28 cellular contexts compared by ENCODE assay signal in genomic region chr9:116417464-116417863, GRCh38.
DNase-seq lines count a peak whose midpoint lies in the region; ATAC-seq, FAIRE-seq and TF ChIP-seq lines count a peak whose summit lies in the region.
"Had no signal": no experiment of that assay in that cellular context is flagged by ENCODE, and none has a peak within 500 bp of the region (broad histone marks: within the 10 kb centered on the region; RNA-seq: fewer than 3 reads in every experiment).

No MANE protein-coding gene starts in this region.

- no peak for TF ChIP-seq RAD21 in K562 (CRISPR knock-in tag; conservative IDR thresholded peaks at IDR 0.05 in 1 of 2, IDR thresholded peaks at IDR 0.05 in 1 of 2)

- intact Hi-C loops in MCF 10A (cut with micrococcal nuclease) (no loop called here), breast epithelium (cut with DNase I; ENCODE audit: low total_unique reads) (no loop called here), K562 (cut with micrococcal nuclease) (no loop called here), posterior cingulate gyrus (cut with DNase I) (no loop called here)

- no peak for TF ChIP-seq POLR2A in breast epithelium (IDR thresholded peaks at IDR 0.05)
- no peak for TF ChIP-seq POLR2A in K562 (conservative IDR thresholded peaks at IDR 0.05)

- peaks cover 6% of the 10 kb centered on the region for H3K36me3 Mint-ChIP-seq in MCF 10A (ENCODE audit: insufficient read depth, unreplicated experiment)

- H3K27me3 ChIP-seq in breast epithelium (no peaks in the 10 kb centered on the region), K562 (ENCODE audit: control insufficient read depth in 2 of 2, insufficient read depth in 2 of 2, low read length in 2 of 2) (no peaks in the 10 kb centered on the region)
- H3K27me3 ChIP-seq: right lobe of liver, stomach had no signal

- no peaks in the 10 kb centered on the region for H3K9me3 Mint-ChIP-seq in MCF 10A (ENCODE audit: unreplicated experiment)
- H3K9me3 Mint-ChIP-seq: activated CD4-positive, alpha-beta memory T cell treated with anti-CD3 and anti-CD28 coated beads, Interleukin-2, amount 10 ng/mL, durations not matched to agents 7 days and 5 days; activated T-helper 1 cell treated with anti-CD3 and anti-CD28 coated beads, Interleukin-12 subunit alpha, Interleukin-12 subunit beta, Interleukin-2, Interleukin-4 antibody, amounts not matched to agents 30 ng/mL and 10 ng/mL and 1 ng/mL, durations not matched to agents 14 hours and 24 hours and 36 hours; dendritic cell treated with granulocyte-macrophage colony-stimulating factor and Interleukin-4, amounts not matched to agents 40 ng/mL and 50 ng/mL, for 4 days had no signal

- H3K4me3 Mint-ChIP-seq in MCF 10A (ENCODE audit: unreplicated experiment) = no peak overlapping the region
- H3K4me3 Mint-ChIP-seq: activated CD4-positive, alpha-beta memory T cell treated with anti-CD3 and anti-CD28 coated beads, Interleukin-2, amount 10 ng/mL, durations not matched to agents 7 days and 5 days; activated T-helper 1 cell treated with anti-CD3 and anti-CD28 coated beads, Interleukin-12 subunit alpha, Interleukin-12 subunit beta, Interleukin-2, Interleukin-4 antibody, amounts not matched to agents 30 ng/mL and 10 ng/mL and 1 ng/mL, durations not matched to agents 14 hours and 24 hours and 36 hours; dendritic cell treated with granulocyte-macrophage colony-stimulating factor and Interleukin-4, amounts not matched to agents 40 ng/mL and 50 ng/mL, for 4 days had no signal

- H3K27ac ChIP-seq in breast epithelium = no peak overlapping the region
- H3K27ac ChIP-seq in K562 (ENCODE audit: extremely low read depth, low read depth, low read length) = no peak overlapping the region
- H3K27ac ChIP-seq: 22Rv1, left ventricle myocardium inferior, right lobe of liver, SK-N-MC, stomach had no signal

- no peak overlapping the region for H3K27ac Mint-ChIP-seq in MCF 10A (ENCODE audit: low read depth, unreplicated experiment)
- H3K27ac Mint-ChIP-seq: activated CD4-positive, alpha-beta memory T cell treated with anti-CD3 and anti-CD28 coated beads, Interleukin-2, amount 10 ng/mL, durations not matched to agents 7 days and 5 days; activated T-helper 1 cell treated with anti-CD3 and anti-CD28 coated beads, Interleukin-12 subunit alpha, Interleukin-12 subunit beta, Interleukin-2, Interleukin-4 antibody, amounts not matched to agents 30 ng/mL and 10 ng/mL and 1 ng/mL, durations not matched to agents 14 hours and 24 hours and 36 hours; dendritic cell treated with granulocyte-macrophage colony-stimulating factor and Interleukin-4, amounts not matched to agents 40 ng/mL and 50 ng/mL, for 4 days had no signal

- H3K9me1 ChIP-seq in K562 (ENCODE audit: control insufficient read depth, insufficient read depth, low read length) = no peaks in the 10 kb centered on the region

- peaks cover 9% of the 10 kb centered on the region for H3K4me1 Mint-ChIP-seq in MCF 10A (ENCODE audit: insufficient read depth, unreplicated experiment)
- H3K4me1 Mint-ChIP-seq: activated CD4-positive, alpha-beta memory T cell treated with anti-CD3 and anti-CD28 coated beads, Interleukin-2, amount 10 ng/mL, durations not matched to agents 7 days and 5 days had no signal

- ATAC-seq in K562 = no peak
- ATAC-seq: esophagus mucosa, HCT116, right lobe of liver had no signal

- BruUV-seq in MCF 10A (replicated peaks; lab: Mats Ljungman, UMichigan) (no TSS peak), K562 (replicated peaks; lab: Mats Ljungman, UMichigan) (no TSS peak)

- 47% methylated on average over 2 of the region's 2 CpGs for WGBS in K562 (ENCODE audit: insufficient coverage, low coverage, missing lambda C conversion rate)

- no peak overlapping the region for H3K4me2 ChIP-seq in K562 (ENCODE audit: insufficient read depth, low read length)

- CTCF ChIA-PET in MCF 10A (lab: Yijun Ruan, JAX) (interaction anchor here (0.6 kb wide), 1 partner anchor 418 kb away, joined by 3 read pairs; no protein-coding TSS in a partner anchor), K562 (lab: Yijun Ruan, JAX; ENCODE audit: low intra/inter-chr PET ratio) (no interaction called here)

- H3K9ac ChIP-seq in K562 (ENCODE audit: insufficient read depth in 1 of 2, low read depth in 2 of 2, low read length in 2 of 2) = no peak overlapping the region

- H3K79me2 ChIP-seq in K562 (ENCODE audit: control insufficient read depth, insufficient read depth, low read length) = no peaks in the 10 kb centered on the region

- no peak overlapping the region for H3K4me3 ChIP-seq in breast epithelium
- H3K4me3 ChIP-seq in K562 = no peak overlapping the region
- no peak overlapping the region for H3K4me3 ChIP-seq in skeletal muscle cell (ENCODE audit: low read depth, low read length)
- H3K4me3 ChIP-seq: left ventricle myocardium inferior, right lobe of liver, SK-N-MC, stomach had no signal

- no peak for FAIRE-seq in K562 (lab: Jason Lieb, UNC)
- FAIRE-seq: frontal cortex, urothelium cell line had no signal

- in situ Hi-C loops in K562 (cut with MboI) = no loop called here

- 0 out of 2 replicates have a peak overlapping the region, but pooled peaks have one; percentile 5 for H2AFZ ChIP-seq in K562 (ENCODE audit: low read depth, low read length)

- peak; percentile 1 for DNase-seq in MCF 10A (ENCODE audit: unreplicated experiment)
- no peak for DNase-seq in breast epithelium (ENCODE audit: low spot score in 2 of 2)
- peak in 2 of 4 experiments; percentile 26 to 32 for DNase-seq in K562 (ENCODE audit: extremely low read depth in 1 of 4, low spot score in 3 of 4)
- peak; percentile 59 for DNase-seq in islet precursor cell
- DNase-seq in skeletal muscle cell (ENCODE audit: low read depth) = peak; percentile 39
- no peak for DNase-seq in posterior cingulate gyrus
- DNase-seq in NOMO-1 (lab: John Stamatoyannopoulos, UW; ENCODE audit: unreplicated experiment in 2 of 2) = no peak
- no peak for DNase-seq in RPMI8226
- DNase-seq: activated CD4-positive, alpha-beta memory T cell treated with anti-CD3 and anti-CD28 coated beads, Interleukin-2, amount 10 ng/mL, durations not matched to agents 7 days and 5 days; activated CD4-positive, CD25-positive, alpha-beta regulatory T cell treated with anti-CD3 and anti-CD28 coated beads, Interleukin-2, amount 50 U/mL, for 72 hours; activated CD8-positive, alpha-beta memory T cell treated with anti-CD3 and anti-CD28 coated beads, Interleukin-2, amount 50 U/mL, for 48 hours; activated naive CD4-positive, alpha-beta T cell treated with Interleukin-2 at 50 U/mL for 16 hours; C1 segment of cervical spinal cord; DND-41; hippocampal formation; left ventricle myocardium inferior; NCI-H1694; NCI-H510A; right lobe of liver; stomach had no signal

- H3K36me3 ChIP-seq in breast epithelium = no peaks in the 10 kb centered on the region
- H3K36me3 ChIP-seq in K562 (ENCODE audit: control insufficient read depth, insufficient read depth, low read length) = no peaks in the 10 kb centered on the region
- H3K36me3 ChIP-seq: left ventricle myocardium inferior, right lobe of liver had no signal

- H3K4me1 ChIP-seq in breast epithelium (no peaks in the 10 kb centered on the region), K562 (replicated peaks in 1 of 2; ENCODE audit: control insufficient read depth in 2 of 2, insufficient read depth in 2 of 2, low read length in 2 of 2) (peaks cover 13 to 50% of the 10 kb centered on the region in 2 experiments)
- H3K4me1 ChIP-seq: left ventricle myocardium inferior, right lobe of liver, stomach had no signal

- H4K20me1 ChIP-seq in K562 (replicated peaks; ENCODE audit: control insufficient read depth, insufficient read depth, low read length) = no peaks in the 10 kb centered on the region

- POLR2A ChIA-PET in MCF 10A (lab: Yijun Ruan, JAX) = no interaction called here
- POLR2A ChIA-PET in K562 (lab: Yijun Ruan, JAX) = interaction anchor here (1.2 kb wide), 1 partner anchor 266 kb away, joined by 3 read pairs; no protein-coding TSS in a partner anchor

- H3K27me3 Mint-ChIP-seq in MCF 10A (ENCODE audit: insufficient read depth, unreplicated experiment) = no peaks in the 10 kb centered on the region
- H3K27me3 Mint-ChIP-seq: activated CD4-positive, alpha-beta memory T cell treated with anti-CD3 and anti-CD28 coated beads, Interleukin-2, amount 10 ng/mL, durations not matched to agents 7 days and 5 days; dendritic cell treated with granulocyte-macrophage colony-stimulating factor and Interleukin-4, amounts not matched to agents 40 ng/mL and 50 ng/mL, for 4 days had no signal

- no peak for TF ChIP-seq EP300 in K562 (IDR thresholded peaks at IDR 0.05; ENCODE audit: low read length)

- TF ChIP-seq CTCF in MCF 10A (IDR thresholded peaks at IDR 0.05; ENCODE audit: unreplicated experiment) (no peak), breast epithelium (IDR thresholded peaks at IDR 0.05) (no peak), K562 (IDR thresholded peaks at IDR 0.05 in 2 of 3, conservative IDR thresholded peaks at IDR 0.05 in 1 of 3; ENCODE audit: insufficient read depth in 2 of 3, low read depth in 1 of 3, low read length in 3 of 3) (no peak)

- H3K9me3 ChIP-seq in breast epithelium (no peaks in the 10 kb centered on the region), K562 (replicated peaks; ENCODE audit: control insufficient read depth, insufficient read depth, low read depth, low read length) (no peaks in the 10 kb centered on the region)
- H3K9me3 ChIP-seq: left ventricle myocardium inferior, right lobe of liver, stomach had no signal

TF ChIP-seq in K562, 482 proteins besides CTCF, POLR2A, EP300 and RAD21 (continues in another document):
- TF ChIP-seq TGIF2 (CRISPR knock-in tag; IDR thresholded peaks at IDR 0.05) = no peak
- TF ChIP-seq DPF2 (IDR thresholded peaks at IDR 0.05) = peak; percentile 33; the same call in 1 of the 2 replicates
- 0 out of 2 replicates have a peak, but pooled peaks have one; percentile 46 for TF ChIP-seq ZNF583 (CRISPR knock-in tag; IDR thresholded peaks at IDR 0.05)
- TF ChIP-seq KAT7 (CRISPR knock-in tag; IDR thresholded peaks at IDR 0.05; ENCODE audit: borderline replicate concordance) = no peak
- no peak for TF ChIP-seq CHD2 (IDR thresholded peaks at IDR 0.05; ENCODE audit: low read depth, low read length)
- peak; percentile 22; the same call in 1 of the 2 replicates for TF ChIP-seq ARID1B (IDR thresholded peaks at IDR 0.05)
- no peak for TF ChIP-seq ZNF644 (tag; IDR thresholded peaks at IDR 0.05; ENCODE audit: low read depth)
- TF ChIP-seq ILF3 (IDR thresholded peaks at IDR 0.05; ENCODE audit: borderline replicate concordance) = no peak
- TF ChIP-seq ZBTB26 (CRISPR knock-in tag; IDR thresholded peaks at IDR 0.05) = no peak

Comparison
In these comparisons a context has a peak if more than half of its experiments do, and no peak if none do; other contexts are left out.
1. DNase-seq: peak in MCF 10A (single experiment), islet precursor cell (single experiment) and skeletal muscle cell (single experiment); none in breast epithelium (0 of 2), posterior cingulate gyrus (0 of 10), NOMO-1 (0 of 2) and RPMI8226 (single experiment).